ENCODE assay signal across 11 cellular contexts in the genomic region with DNA sequence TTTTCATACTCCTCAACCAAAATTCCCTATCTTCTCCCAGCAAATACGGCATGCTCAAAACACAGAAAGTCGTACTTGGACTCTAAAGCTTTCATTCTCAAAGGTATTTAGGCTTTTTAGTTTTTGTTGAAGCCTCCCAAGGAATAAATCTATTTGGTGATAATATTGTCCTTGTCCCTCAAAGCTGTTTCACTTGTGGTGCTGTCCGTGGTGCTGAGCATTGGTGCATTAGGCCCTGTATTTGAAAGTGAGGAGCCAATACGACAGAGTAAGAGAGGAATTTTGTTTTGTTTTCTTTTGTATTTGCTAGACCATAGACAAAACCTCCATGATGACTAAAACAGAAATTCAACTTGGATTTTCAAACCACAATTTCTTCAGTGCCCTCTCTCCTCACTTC. TPM values are rescaled to one million over a fixed set of nuclear protein-coding genes. Genes with fewer than 3 reads are reported as not detected.
DNase-seq lines count a peak whose midpoint lies in the region; TF ChIP-seq lines count a peak whose summit lies in the region.
"Had no signal": no experiment of that assay in that cellular context is flagged by ENCODE, and none has a peak within 500 bp of the region (broad histone marks: within the 10 kb centered on the region; RNA-seq: fewer than 3 reads in every experiment).

No MANE protein-coding gene starts in this region.

- no peaks in the 10 kb centered on the region for H3K36me3 ChIP-seq in breast epithelium
- no peaks in the 10 kb centered on the region for H3K36me3 ChIP-seq in SJCRH30
- no peaks in the 10 kb centered on the region for H3K36me3 ChIP-seq in testis (ENCODE audit: low read depth, missing control alignments)

- TF ChIP-seq CTCF in MCF 10A (IDR thresholded peaks at IDR 0.05; ENCODE audit: unreplicated experiment) (no peak), breast epithelium (IDR thresholded peaks at IDR 0.05) (no peak), fibroblast of mammary gland (conservative IDR thresholded peaks at IDR 0.05; ENCODE audit: control insufficient read depth, insufficient read depth, low read depth, low read length) (no peak), testis (IDR thresholded peaks at IDR 0.05) (no peak)

- no TSS peak for BruUV-seq in MCF 10A (replicated peaks; lab: Mats Ljungman, UMichigan)

- TF ChIP-seq POLR2A in breast epithelium (IDR thresholded peaks at IDR 0.05) = no peak
- no peak for TF ChIP-seq POLR2A in testis (IDR thresholded peaks at IDR 0.05)

- CTCF ChIA-PET in MCF 10A (lab: Yijun Ruan, JAX) = interaction anchor here (0.5 kb wide), 1 partner anchor 10 kb away, joined by 8 read pairs; no protein-coding TSS in a partner anchor

- no peaks in the 10 kb centered on the region for H3K9me3 Mint-ChIP-seq in MCF 10A (ENCODE audit: unreplicated experiment)

- H3K27ac Mint-ChIP-seq in MCF 10A (ENCODE audit: low read depth, unreplicated experiment) = no peak overlapping the region
- H3K27ac Mint-ChIP-seq: CD4-positive, CD25-positive, alpha-beta regulatory T cell had no signal

- H3K4me3 ChIP-seq in breast epithelium (no peak overlapping the region), SJCRH30 (no peak overlapping the region), fibroblast of mammary gland (ENCODE audit: control insufficient read depth, low read depth, low read length) (no peak overlapping the region), testis (no peak overlapping the region)

- POLR2A ChIA-PET in MCF 10A (lab: Yijun Ruan, JAX) = no interaction called here

- peaks cover 59% of the 10 kb centered on the region for H3K27me3 Mint-ChIP-seq in MCF 10A (ENCODE audit: insufficient read depth, unreplicated experiment)

- H3K36me3 Mint-ChIP-seq in MCF 10A (ENCODE audit: insufficient read depth, unreplicated experiment) = peaks cover 6% of the 10 kb centered on the region
- H3K36me3 Mint-ChIP-seq: CD4-positive, CD25-positive, alpha-beta regulatory T cell had no signal

- intact Hi-C loops in MCF 10A (cut with micrococcal nuclease) (no loop called here), breast epithelium (cut with DNase I; ENCODE audit: low total_unique reads) (no loop called here), testis (cut with DNase I; ENCODE audit: low total_unique reads) (no loop called here)

- H3K9me3 ChIP-seq in breast epithelium (no peaks in the 10 kb centered on the region), SJCRH30 (replicated peaks) (no peaks in the 10 kb centered on the region), testis (no peaks in the 10 kb centered on the region)

- DNase-seq in MCF 10A (ENCODE audit: unreplicated experiment) = peak; percentile 58
- DNase-seq in breast epithelium (ENCODE audit: low spot score in 2 of 2) = no peak
- DNase-seq in SJCRH30 = peak; percentile 49 to 75
- peak; percentile 21 for DNase-seq in fibroblast of mammary gland (ENCODE audit: low read depth)
- DNase-seq in testis = peak; percentile 16
- DNase-seq in DMS114 treated with DMSO at 0.1 percent for 48 hours (lab: John Stamatoyannopoulos, UW; ENCODE audit: unreplicated experiment) = no peak
- no peak for DNase-seq in NCI-H82 (lab: John Stamatoyannopoulos, UW)
- DNase-seq in occipital lobe (lab: John Stamatoyannopoulos, UW) = no peak
- DNase-seq: aorta had no signal

- 17 to 21% methylated on average over 4 of the region's 4 CpGs for WGBS in testis, 2 donors

- H3K4me3 Mint-ChIP-seq in MCF 10A (ENCODE audit: unreplicated experiment) = no peak overlapping the region
- H3K4me3 Mint-ChIP-seq: CD4-positive, CD25-positive, alpha-beta regulatory T cell had no signal

- H3K4me1 ChIP-seq in breast epithelium (no peaks in the 10 kb centered on the region), SJCRH30 (no peaks in the 10 kb centered on the region), testis (no peaks in the 10 kb centered on the region)

- H3K27me3 ChIP-seq in breast epithelium (peaks cover 0 to 31% of the 10 kb centered on the region in 2 donors), SJCRH30 (no peaks in the 10 kb centered on the region), testis (no peaks in the 10 kb centered on the region)

- H3K4me1 Mint-ChIP-seq in MCF 10A (ENCODE audit: insufficient read depth, unreplicated experiment) = no peaks in the 10 kb centered on the region
- H3K4me1 Mint-ChIP-seq: CD4-positive, CD25-positive, alpha-beta regulatory T cell had no signal

- H3K27ac ChIP-seq in breast epithelium (no peak overlapping the region), SJCRH30 (no peak overlapping the region), testis (no peak overlapping the region)

RNA-seq across cellular contexts. Expression of a gene that starts 3.2 kb away (rescaled TPM):
- total RNA-seq in MCF 10A (2022) (not detected in 2 replicates), breast epithelium (not detected), testis (not detected), occipital lobe (not detected)
- not detected in 2 replicates for total RNA-seq in SJCRH30 (2014; rRNA removed; shearing (Covaris generic))
- polyA plus RNA-seq in testis (ENCODE audit: insufficient read depth, low read depth, low replicate concordance) = not detected
- total RNA-seq: aorta; CD4-positive, CD25-positive, alpha-beta regulatory T cell; SK-MEL-5 had no signal
- polyA plus RNA-seq: aorta; CD4-positive, CD25-positive, alpha-beta regulatory T cell had no signal

RNA-seq across cellular contexts. Expression of a gene that starts 56.6 kb away (rescaled TPM):
- total RNA-seq in MCF 10A (2022) = not detected in 2 replicates
- total RNA-seq in breast epithelium = not detected
- not detected in 2 replicates for total RNA-seq in SJCRH30 (2014; rRNA removed; shearing (Covaris generic))
- total RNA-seq in testis = not detected
- polyA plus RNA-seq in testis (ENCODE audit: insufficient read depth, low read depth, low replicate concordance) = not detected
- not detected for total RNA-seq in occipital lobe
- total RNA-seq: aorta; CD4-positive, CD25-positive, alpha-beta regulatory T cell; SK-MEL-5 had no signal
- polyA plus RNA-seq: aorta; CD4-positive, CD25-positive, alpha-beta regulatory T cell had no signal

RNA-seq across cellular contexts. Expression of a gene that starts 59.2 kb away (rescaled TPM):
- total RNA-seq in MCF 10A (2022) (8.5 and 10.4 TPM in 2 replicates), breast epithelium (10 to 100 TPM; 13.0 to 14.7 (median 13.4) TPM), testis (10 to 100 TPM; 23.9 to 26.7 TPM), occipital lobe (26.4 TPM)
- total RNA-seq in SJCRH30 (2014; rRNA removed; shearing (Covaris generic)) = 30.4 and 35.8 TPM in 2 replicates
- polyA plus RNA-seq in testis (ENCODE audit: insufficient read depth, low read depth, low replicate concordance) = 15.0 TPM

Comparison
In these comparisons a context has a peak if more than half of its experiments do, and no peak if none do; other contexts are left out.
1. DNase-seq: peak in MCF 10A (single experiment), SJCRH30 (2 of 2), fibroblast of mammary gland (single experiment) and testis (single experiment); none in breast epithelium (0 of 2), DMS114 treated with DMSO at 0.1 percent for 48 hours (single experiment), NCI-H82 (single experiment) and occipital lobe (single experiment).